In genomic region chr1:220271706-220272046, GRCh38 we compare ENCODE assay signal across 8 cellular contexts. TPM values are rescaled to one million over a fixed set of nuclear protein-coding genes. Genes with fewer than 3 reads are reported as not detected.
A peak's percentile ranks its signal among the peaks of the same experiment; 100 is the strongest.
DNase-seq lines count a peak whose midpoint lies in the region; ATAC-seq, FAIRE-seq and TF ChIP-seq lines count a peak whose summit lies in the region.

No MANE protein-coding gene starts in this region.

- 0 to 1% (median 1%) methylated on average over 12 of the region's 12 CpGs for WGBS in small intestine, 3 donors

- intact Hi-C loops in left ventricle myocardium superior (cut with micrococcal nuclease) = no loop called here

- DNase-seq in EL (peak; percentile 55), left ventricle myocardium superior (no peak), small intestine (peak; percentile 29), RCC 7860 (ENCODE audit: low spot score) (no peak), NCI-H526 treated with DMSO at 0.1 percent for 48 hours (lab: John Stamatoyannopoulos, UW) (no peak)

- FAIRE-seq in small intestine (lab: Jason Lieb, UNC) = no peak
- no peak for FAIRE-seq in RCC 7860 (lab: Jason Lieb, UNC)

- no peak for TF ChIP-seq CTCF in WI38 (IDR thresholded peaks at IDR 0.05; ENCODE audit: low read depth, low read length)

- no peaks in the 10 kb centered on the region for H3K9me3 ChIP-seq in small intestine (ENCODE audit: control insufficient read depth, low read depth)

- H3K4me3 ChIP-seq in WI38 (ENCODE audit: low read depth, low read length) (peak overlapping the region; percentile 80), small intestine (ENCODE audit: low read depth in 1 of 2, low read length in 2 of 2) (peak overlapping the region; percentile 81 to 95)

- H3K27ac ChIP-seq in small intestine (ENCODE audit: low read depth in 1 of 2, low read length in 1 of 2) = peak overlapping the region; percentile 86 to 93

- H3K4me1 ChIP-seq in small intestine (ENCODE audit: control insufficient read depth in 2 of 2, insufficient read depth in 1 of 2, low read depth in 1 of 2, low read length in 1 of 2) = peaks cover 9 to 21% of the 10 kb centered on the region in 2 donors

- ATAC-seq in HG02840 (IDR thresholded peaks at IDR 0.05; ENCODE audit: low FRiP score, unreplicated experiment) (peak; percentile 0), left ventricle myocardium superior (peak; percentile 11), GM21737 (IDR thresholded peaks at IDR 0.05; ENCODE audit: unreplicated experiment) (no peak)

- H3K36me3 ChIP-seq in small intestine (ENCODE audit: control insufficient read depth in 2 of 2, insufficient read depth in 2 of 2, low read length in 2 of 2) = no peaks in the 10 kb centered on the region

- H3K27me3 ChIP-seq in small intestine (ENCODE audit: control insufficient read depth in 2 of 2, insufficient read depth in 2 of 2, low read length in 2 of 2) = no peaks in the 10 kb centered on the region

RNA-seq across cellular contexts. Expression of gene RAB3GAP2, which starts 0.6 kb away (rescaled TPM):
- 25.9 TPM for total RNA-seq in left ventricle myocardium superior
- polyA plus RNA-seq in small intestine = 1 to 10 TPM; 3.5 to 8.6 (median 6.7) TPM

Comparison
In these comparisons a context has a peak if more than half of its experiments do, and no peak if none do; other contexts are left out.
1. DNase-seq: peak in EL (single experiment) and small intestine (single experiment); none in left ventricle myocardium superior (single experiment), RCC 7860 (single experiment) and NCI-H526 treated with DMSO at 0.1 percent for 48 hours (single experiment).